9 cellular contexts compared by ENCODE assay signal in genomic region chr3:62559831-62560445, GRCh38.
DNase-seq lines count a peak whose midpoint lies in the region; ATAC-seq and TF ChIP-seq lines count a peak whose summit lies in the region.
"Had no signal": no experiment of that assay in that cellular context is flagged by ENCODE, and none has a peak within 500 bp of the region (broad histone marks: within the 10 kb centered on the region; RNA-seq: fewer than 3 reads in every experiment).

No MANE protein-coding gene starts in this region.

- TF ChIP-seq CTCF in Caco-2 (IDR thresholded peaks at IDR 0.05; ENCODE audit: insufficient read depth in 1 of 2, low read depth in 1 of 2, low read length in 1 of 2, severe bottlenecking in 1 of 2, unreplicated experiment in 1 of 2) (peak; percentile 26 to 48), MCF 10A (IDR thresholded peaks at IDR 0.05; ENCODE audit: unreplicated experiment) (peak; percentile 44), ovary (IDR thresholded peaks at IDR 0.05) (no peak)

- 13 to 24% (median 14%) methylated on average over 2 of the region's 2 CpGs for WGBS in ovary, 3 donors

- no peak overlapping the region for H3K4me3 Mint-ChIP-seq in Caco-2 (ENCODE audit: unreplicated experiment)
- no peak overlapping the region for H3K4me3 Mint-ChIP-seq in MCF 10A (ENCODE audit: unreplicated experiment)
- H3K4me3 Mint-ChIP-seq in stimulated activated effector memory CD8-positive, alpha-beta T cell treated with anti-CD3 and anti-CD28 coated beads, Interleukin-12 subunit alpha, Interleukin-12 subunit beta, amount 100 ng/mL, for 72 hours: no peak overlapping the region

- no peak overlapping the region for H3K27ac Mint-ChIP-seq in Caco-2 (ENCODE audit: unreplicated experiment)
- no peak overlapping the region for H3K27ac Mint-ChIP-seq in MCF 10A (ENCODE audit: low read depth, unreplicated experiment)
- no peak overlapping the region for H3K27ac Mint-ChIP-seq in stimulated activated effector memory CD8-positive, alpha-beta T cell treated with anti-CD3 and anti-CD28 coated beads, Interleukin-12 subunit alpha, Interleukin-12 subunit beta, amount 100 ng/mL, for 72 hours

- no peak for TF ChIP-seq POLR2A in ovary (IDR thresholded peaks at IDR 0.05)

- H3K36me3 Mint-ChIP-seq in Caco-2 (ENCODE audit: insufficient read depth, unreplicated experiment) (no peaks in the 10 kb centered on the region), MCF 10A (ENCODE audit: insufficient read depth, unreplicated experiment) (no peaks in the 10 kb centered on the region)
- no peaks in the 10 kb centered on the region for H3K36me3 Mint-ChIP-seq in stimulated activated effector memory CD8-positive, alpha-beta T cell treated with anti-CD3 and anti-CD28 coated beads, Interleukin-12 subunit alpha, Interleukin-12 subunit beta, amount 100 ng/mL, for 72 hours

- H3K4me1 Mint-ChIP-seq in Caco-2 (ENCODE audit: low read depth, unreplicated experiment) (no peaks in the 10 kb centered on the region), MCF 10A (ENCODE audit: insufficient read depth, unreplicated experiment) (peaks cover 13% of the 10 kb centered on the region)
- no peaks in the 10 kb centered on the region for H3K4me1 Mint-ChIP-seq in stimulated activated effector memory CD8-positive, alpha-beta T cell treated with anti-CD3 and anti-CD28 coated beads, Interleukin-12 subunit alpha, Interleukin-12 subunit beta, amount 100 ng/mL, for 72 hours

- no peak overlapping the region for H3K27ac ChIP-seq in ovary

- H3K27me3 Mint-ChIP-seq in Caco-2 (ENCODE audit: insufficient read depth, unreplicated experiment) (peaks cover 2% of the 10 kb centered on the region), MCF 10A (ENCODE audit: insufficient read depth, unreplicated experiment) (no peaks in the 10 kb centered on the region)

- CTCF ChIA-PET in Caco-2 (lab: Charles Lee): interaction anchor here (0.6 kb wide), 1 partner anchor 188 kb away, joined by 5 read pairs; no protein-coding TSS in a partner anchor
- CTCF ChIA-PET in MCF 10A (lab: Yijun Ruan, JAX): interaction anchor here (0.6 to 7.4 kb wide), 24 partner anchors 14 to 685 kb away, joined by 3 to 118 read pairs (median 3); no protein-coding TSS in a partner anchor

- no peak for TF ChIP-seq EP300 in ovary (IDR thresholded peaks at IDR 0.05)

- no TSS peak for BruUV-seq in Caco-2 (replicated peaks; lab: Mats Ljungman, UMichigan)
- BruUV-seq in MCF 10A (replicated peaks; lab: Mats Ljungman, UMichigan): no TSS peak

- H3K27me3 ChIP-seq in Caco-2 (replicated peaks; ENCODE audit: control insufficient read depth, insufficient read depth, low read length) (no peaks in the 10 kb centered on the region), ovary (no peaks in the 10 kb centered on the region)

- H3K9me3 ChIP-seq in Caco-2 (no peaks in the 10 kb centered on the region), ovary (no peaks in the 10 kb centered on the region)

- POLR2A ChIA-PET in Caco-2 (lab: Charles Lee) (no interaction called here), MCF 10A (lab: Yijun Ruan, JAX) (no interaction called here)

- DNase-seq in Caco-2 (no peak), MCF 10A (ENCODE audit: unreplicated experiment) (peak; percentile 27), medulla oblongata (ENCODE audit: extremely low spot score) (peak; percentile 31), DMS114 treated with DMSO at 0.1 percent for 48 hours (lab: John Stamatoyannopoulos, UW; ENCODE audit: unreplicated experiment) (no peak), occipital lobe (lab: John Stamatoyannopoulos, UW) (no peak), ovary (no peak)
- DNase-seq in Jurkat, Clone E6-1 (ENCODE audit: low read depth, low spot score): peak; percentile 18
- DNase-seq in stimulated activated effector memory CD8-positive, alpha-beta T cell treated with anti-CD3 and anti-CD28 coated beads, Interleukin-12 subunit alpha, Interleukin-12 subunit beta, amount 100 ng/mL, for 72 hours (ENCODE audit: low spot score in 2 of 2): no peak

- H3K4me3 ChIP-seq in Caco-2 (ENCODE audit: low read depth, low read length) (no peak overlapping the region), ovary (no peak overlapping the region)
- no peak overlapping the region for H3K4me3 ChIP-seq in Jurkat, Clone E6-1 (ENCODE audit: low read length)

- H3K36me3 ChIP-seq in Caco-2 (ENCODE audit: control insufficient read depth, insufficient read depth, low read length): no peaks in the 10 kb centered on the region
- no peaks in the 10 kb centered on the region for H3K36me3 ChIP-seq in ovary

- H3K9me3 Mint-ChIP-seq in Caco-2 (ENCODE audit: unreplicated experiment) (no peaks in the 10 kb centered on the region), MCF 10A (ENCODE audit: unreplicated experiment) (no peaks in the 10 kb centered on the region)
- H3K9me3 Mint-ChIP-seq in stimulated activated effector memory CD8-positive, alpha-beta T cell treated with anti-CD3 and anti-CD28 coated beads, Interleukin-12 subunit alpha, Interleukin-12 subunit beta, amount 100 ng/mL, for 72 hours: no peaks in the 10 kb centered on the region

- ATAC-seq in stimulated activated effector memory CD8-positive, alpha-beta T cell treated with anti-CD3 and anti-CD28 coated beads, Interleukin-12 subunit alpha, Interleukin-12 subunit beta, amount 100 ng/mL, for 72 hours: no peak
- ATAC-seq: Right ventricle myocardium inferior had no signal

- intact Hi-C loops in Caco-2 (cut with micrococcal nuclease; ENCODE audit: unreplicated experiment): loop anchor here (2.0 kb wide), 2 partner anchors 67 to 359 kb away; no protein-coding TSS in a partner anchor
- intact Hi-C loops in MCF 10A (cut with micrococcal nuclease): loop anchor here (2.0 kb wide), 1 partner anchor 63 kb away; no protein-coding TSS in a partner anchor
- intact Hi-C loops in ovary (cut with DNase I): loop anchor here in 1 of 4 donors (2.0 kb wide), 1 partner anchor 227 kb away; no protein-coding TSS in a partner anchor

- H3K4me1 ChIP-seq in Caco-2: no peaks in the 10 kb centered on the region
- H3K4me1 ChIP-seq in ovary (ENCODE audit: insufficient read depth): no peaks in the 10 kb centered on the region

Comparison
In these comparisons a context has a peak if more than half of its experiments do, and no peak if none do; other contexts are left out.
1. DNase-seq: peak in Jurkat, Clone E6-1 (single experiment), MCF 10A (single experiment) and medulla oblongata (single experiment); none in Caco-2 (0 of 2), stimulated activated effector memory CD8-positive, alpha-beta T cell treated with anti-CD3 and anti-CD28 coated beads, Interleukin-12 subunit alpha, Interleukin-12 subunit beta, amount 100 ng/mL, for 72 hours (0 of 2), DMS114 treated with DMSO at 0.1 percent for 48 hours (single experiment), occipital lobe (single experiment) and ovary (0 of 5).
2. CTCF ChIP-seq: peak in Caco-2 (2 of 2) and MCF 10A (single experiment); none in ovary (0 of 3).